Comparison of ENCODE assay signal across 10 cellular contexts in genomic region chr16:70253291-70254094, GRCh38. TPM values are rescaled to one million over a fixed set of nuclear protein-coding genes. Genes with fewer than 3 reads are reported as not detected.
DNase-seq lines count a peak whose midpoint lies in the region; ATAC-seq, FAIRE-seq and TF ChIP-seq lines count a peak whose summit lies in the region.
"Had no signal": no experiment of that assay in that cellular context is flagged by ENCODE, and none has a peak within 500 bp of the region (broad histone marks: within the 10 kb centered on the region; RNA-seq: fewer than 3 reads in every experiment).

No MANE protein-coding gene starts in this region.

- no peak overlapping the region for H3K27ac Mint-ChIP-seq in activated CD8-positive, alpha-beta T cell treated with anti-CD3 and anti-CD28 coated beads for 36 hours
- H3K27ac Mint-ChIP-seq: memory B cell had no signal

- TF ChIP-seq CTCF in D721Med (IDR thresholded peaks at IDR 0.05; ENCODE audit: insufficient read depth, missing control alignments) (peak; percentile 24), foreskin keratinocyte (conservative IDR thresholded peaks at IDR 0.05) (peak; percentile 59)
- peak; percentile 55 for TF ChIP-seq CTCF in activated CD8-positive, alpha-beta T cell treated with anti-CD3 and anti-CD28 coated beads for 36 hours (IDR thresholded peaks at IDR 0.05)

- CTCF ChIA-PET in activated CD8-positive, alpha-beta T cell treated with anti-CD3 and anti-CD28 coated beads for 36 hours (lab: Charles Lee), result interaction anchor here (1.1 to 7.0 kb wide), 10 partner anchors 9 to 272 kb away, joined by 3 to 52 read pairs (median 5); partner anchors contain the start of genes AARS1 and DDX19A

- no peak for ATAC-seq in activated CD8-positive, alpha-beta T cell treated with anti-CD3 and anti-CD28 coated beads for 36 hours
- ATAC-seq in foreskin keratinocyte (no peak), GM18868 (IDR thresholded peaks at IDR 0.05; ENCODE audit: unreplicated experiment) (no peak), HG02938 (IDR thresholded peaks at IDR 0.05; ENCODE audit: unreplicated experiment) (no peak), HG02571 (IDR thresholded peaks at IDR 0.05; ENCODE audit: unreplicated experiment) (no peak)
- ATAC-seq: T-cell had no signal

- no peaks in the 10 kb centered on the region for H3K27me3 ChIP-seq in foreskin keratinocyte

- no peak overlapping the region for H3K27ac ChIP-seq in foreskin keratinocyte

- no peak for FAIRE-seq in D721Med (lab: Jason Lieb, UNC)

- no peak overlapping the region for H3K4me3 Mint-ChIP-seq in activated CD8-positive, alpha-beta T cell treated with anti-CD3 and anti-CD28 coated beads for 36 hours
- H3K4me3 Mint-ChIP-seq: memory B cell, T-cell had no signal

- no peak for DNase-seq in D721Med (ENCODE audit: insufficient read length, low spot score)
- DNase-seq in HT-29 (ENCODE audit: low spot score), result peak; percentile 55
- DNase-seq in activated CD8-positive, alpha-beta T cell treated with anti-CD3 and anti-CD28 coated beads for 36 hours, result peak; percentile 64
- DNase-seq in foreskin keratinocyte, result no peak
- peak; percentile 23 to 48 for DNase-seq in stimulated activated CD4-positive, alpha-beta T cell treated with anti-CD3 and anti-CD28 coated beads, Interleukin-2, amount 100 ng/mL, for 48 hours

- H3K4me1 Mint-ChIP-seq in activated CD8-positive, alpha-beta T cell treated with anti-CD3 and anti-CD28 coated beads for 36 hours (ENCODE audit: low read depth), result peaks cover 10% of the 10 kb centered on the region

- no peaks in the 10 kb centered on the region for H3K9me3 Mint-ChIP-seq in activated CD8-positive, alpha-beta T cell treated with anti-CD3 and anti-CD28 coated beads for 36 hours
- H3K9me3 Mint-ChIP-seq: memory B cell, T-cell had no signal

- intact Hi-C loops in activated CD8-positive, alpha-beta T cell treated with anti-CD3 and anti-CD28 coated beads for 36 hours (cut with micrococcal nuclease), result no loop called here

- POLR2A ChIA-PET in activated CD8-positive, alpha-beta T cell treated with anti-CD3 and anti-CD28 coated beads for 36 hours (lab: Charles Lee), result interaction anchor here (1.8 kb wide), 1 partner anchor 33 kb away, joined by 8 read pairs; no protein-coding TSS in a partner anchor

- H3K4me1 ChIP-seq in foreskin keratinocyte, result no peaks in the 10 kb centered on the region

- H3K36me3 Mint-ChIP-seq in activated CD8-positive, alpha-beta T cell treated with anti-CD3 and anti-CD28 coated beads for 36 hours (ENCODE audit: low read depth), result peaks cover 54% of the 10 kb centered on the region

- H3K27me3 Mint-ChIP-seq in activated CD8-positive, alpha-beta T cell treated with anti-CD3 and anti-CD28 coated beads for 36 hours, result no peaks in the 10 kb centered on the region
- H3K27me3 Mint-ChIP-seq: memory B cell, T-cell had no signal

RNA-seq across cellular contexts. Expression of gene EXOSC6, which starts 1.8 kb away (rescaled TPM):
- 27.5 and 28.5 TPM in 2 replicates for total RNA-seq in HT-29 (2014; rRNA removed; shearing (Covaris generic))
- total RNA-seq in activated CD8-positive, alpha-beta T cell treated with anti-CD3 and anti-CD28 coated beads for 36 hours, result 10 to 100 TPM; 23.6 to 25.0 TPM
- 15.0 and 16.6 TPM in 2 replicates for total RNA-seq in foreskin keratinocyte
- 8.6 and 9.3 TPM in 2 replicates for polyA plus RNA-seq in foreskin keratinocyte

RNA-seq across cellular contexts. Expression of gene AARS1, which starts 35.8 kb away (rescaled TPM):
- total RNA-seq in HT-29 (2014; rRNA removed; shearing (Covaris generic)), result 71.3 and 79.2 TPM in 2 replicates
- total RNA-seq in activated CD8-positive, alpha-beta T cell treated with anti-CD3 and anti-CD28 coated beads for 36 hours, result 100 to 1,000 TPM; 160 to 162 TPM
- 105 and 125 TPM in 2 replicates for total RNA-seq in foreskin keratinocyte
- 68.4 and 69.6 TPM in 2 replicates for polyA plus RNA-seq in foreskin keratinocyte

RNA-seq across cellular contexts. Expression of gene DDX19B, which starts 45.5 kb away (rescaled TPM):
- total RNA-seq in HT-29 (2014; rRNA removed; shearing (Covaris generic)), result 42.8 and 43.7 TPM in 2 replicates
- total RNA-seq in activated CD8-positive, alpha-beta T cell treated with anti-CD3 and anti-CD28 coated beads for 36 hours, result 10 to 100 TPM; 34.8 to 42.2 TPM
- 22.9 and 24.3 TPM in 2 replicates for total RNA-seq in foreskin keratinocyte
- 21.2 and 25.0 TPM in 2 replicates for polyA plus RNA-seq in foreskin keratinocyte

Comparison
In these comparisons a context has a peak if more than half of its experiments do, and no peak if none do; other contexts are left out.
1. DNase-seq: peak in HT-29 (single experiment), activated CD8-positive, alpha-beta T cell treated with anti-CD3 and anti-CD28 coated beads for 36 hours (single experiment) and stimulated activated CD4-positive, alpha-beta T cell treated with anti-CD3 and anti-CD28 coated beads, Interleukin-2, amount 100 ng/mL, for 48 hours (2 of 2); none in D721Med (single experiment) and foreskin keratinocyte (0 of 2).
2. Peak in every context shown above with its lines, with median percentiles within 50 percentile points of each other: CTCF ChIP-seq.